In genomic region chr13:30726192-30726591, GRCh38 we compare ENCODE assay signal across 32 cellular contexts. TPM values are rescaled to one million over a fixed set of nuclear protein-coding genes. Genes with fewer than 3 reads are reported as not detected.
"Had no signal": no experiment of that assay in that cellular context is flagged by ENCODE, and none has a peak within 500 bp of the region (broad histone marks: within the 10 kb centered on the region; RNA-seq: fewer than 3 reads in every experiment).

No MANE protein-coding gene starts in this region.

- H3K9me2 ChIP-seq: SK-N-SH had no signal

- H3K27me3 ChIP-seq: SJSA1 had no signal

- H3K4me3 ChIP-seq: SJSA1 had no signal

- H3K4me1 Mint-ChIP-seq: activated naive CD4-positive, alpha-beta T cell treated with anti-CD3 and anti-CD28 coated beads, Interleukin-2, amount 10 ng/mL, durations not matched to agents 7 days and 5 days had no signal

- H3K27ac ChIP-seq: SJSA1 had no signal

- H3K4me2 ChIP-seq: SK-N-SH had no signal

- ATAC-seq: activated naive CD8-positive, alpha-beta T cell treated with anti-CD3 and anti-CD28 coated beads, Interleukin-2, amount 50 U/mL, for 24 hours; activated T-cell treated with anti-CD3 and anti-CD28 coated beads, Interleukin-2, amount 50 U/mL, for 4 hours; Panc1 had no signal

- H3K4me3 Mint-ChIP-seq: activated B cell treated with CpG ODN at 0.5 μM for 24 hours; activated CD4-positive, alpha-beta memory T cell treated with anti-CD3 and anti-CD28 coated beads for 36 hours; activated naive CD4-positive, alpha-beta T cell treated with anti-CD3 and anti-CD28 coated beads, Interleukin-2, amount 10 ng/mL, durations not matched to agents 7 days and 5 days; activated naive CD8-positive, alpha-beta T cell; activated naive CD8-positive, alpha-beta T cell treated with anti-CD3 and anti-CD28 coated beads, Interleukin-2, amount 50 U/mL, for 24 hours; activated T-cell treated with anti-CD3 and anti-CD28 coated beads, Interleukin-2, amount 50 U/mL, for 4 hours; activated T-helper 1 cell treated with anti-CD3 and anti-CD28 coated beads, Interleukin-12 subunit alpha, Interleukin-12 subunit beta, Interleukin-2, Interleukin-4 antibody, amounts not matched to agents 30 ng/mL and 10 ng/mL and 1 ng/mL, durations not matched to agents 14 hours and 24 hours and 36 hours; brain; T-helper 1 cell treated with Interleukin-12 subunit alpha and Interleukin-12 subunit beta and Interleukin-4 antibody, amounts not matched to agents 30 μg/mL and 1 μg/mL, for 36 hours; T-helper 2 cell treated with Interferon-gamma antibody and Interleukin-4, amounts not matched to agents 5 μg/mL and 100 μg/mL, for 36 hours had no signal

- FAIRE-seq: bronchial epithelial cell, TTC549 had no signal

- H3K9me3 ChIP-seq: SJSA1, SK-N-SH had no signal

- H3K9ac ChIP-seq: SK-N-SH had no signal

- H3K9me3 Mint-ChIP-seq: activated B cell treated with CpG ODN at 0.5 μM for 24 hours; activated CD4-positive, alpha-beta memory T cell treated with anti-CD3 and anti-CD28 coated beads for 36 hours; activated naive CD4-positive, alpha-beta T cell treated with anti-CD3 and anti-CD28 coated beads, Interleukin-2, amount 10 ng/mL, durations not matched to agents 7 days and 5 days; activated T-helper 1 cell treated with anti-CD3 and anti-CD28 coated beads, Interleukin-12 subunit alpha, Interleukin-12 subunit beta, Interleukin-2, Interleukin-4 antibody, amounts not matched to agents 30 ng/mL and 10 ng/mL and 1 ng/mL, durations not matched to agents 14 hours and 24 hours and 36 hours; T-helper 1 cell treated with Interleukin-12 subunit alpha and Interleukin-12 subunit beta and Interleukin-4 antibody, amounts not matched to agents 30 μg/mL and 1 μg/mL, for 36 hours; T-helper 2 cell treated with Interferon-gamma antibody and Interleukin-4, amounts not matched to agents 5 μg/mL and 100 μg/mL, for 36 hours had no signal

- H3K27me3 Mint-ChIP-seq: activated B cell treated with CpG ODN at 0.5 μM for 24 hours; activated naive CD8-positive, alpha-beta T cell; brain had no signal

- H3K27ac Mint-ChIP-seq: activated B cell treated with CpG ODN at 0.5 μM for 24 hours; activated CD4-positive, alpha-beta memory T cell treated with anti-CD3 and anti-CD28 coated beads for 36 hours; activated naive CD4-positive, alpha-beta T cell treated with anti-CD3 and anti-CD28 coated beads, Interleukin-2, amount 10 ng/mL, durations not matched to agents 7 days and 5 days; activated naive CD8-positive, alpha-beta T cell; activated naive CD8-positive, alpha-beta T cell treated with anti-CD3 and anti-CD28 coated beads, Interleukin-2, amount 50 U/mL, for 24 hours; activated T-helper 1 cell treated with anti-CD3 and anti-CD28 coated beads, Interleukin-12 subunit alpha, Interleukin-12 subunit beta, Interleukin-2, Interleukin-4 antibody, amounts not matched to agents 30 ng/mL and 10 ng/mL and 1 ng/mL, durations not matched to agents 14 hours and 24 hours and 36 hours; T-helper 1 cell treated with Interleukin-12 subunit alpha and Interleukin-12 subunit beta and Interleukin-4 antibody, amounts not matched to agents 30 μg/mL and 1 μg/mL, for 36 hours; T-helper 2 cell treated with Interferon-gamma antibody and Interleukin-4, amounts not matched to agents 5 μg/mL and 100 μg/mL, for 36 hours had no signal

- DNase-seq: activated B cell treated with CpG ODN at 0.5 μM for 24 hours; activated CD4-positive, alpha-beta memory T cell treated with anti-CD3 and anti-CD28 coated beads for 36 hours; activated CD4-positive, alpha-beta T cell treated with anti-CD3 and anti-CD28 coated beads for 4 hours; activated CD4-positive, alpha-beta T cell treated with anti-CD3 and anti-CD28 coated beads, Interleukin-2, amount 50 U/mL, for 1 hour; activated CD4-positive, CD25-positive, alpha-beta regulatory T cell treated with anti-CD3 and anti-CD28 coated beads, Interleukin-2, amount 50 U/mL, for 72 hours; activated CD8-positive, alpha-beta memory T cell treated with anti-CD3 and anti-CD28 coated beads, Interleukin-2, amount 50 U/mL, for 4 hours; activated gamma-delta T cell treated with Interleukin-2 at 50 U/mL for 16 hours; activated naive CD4-positive, alpha-beta T cell treated with anti-CD3 and anti-CD28 coated beads, Interleukin-2, amount 10 ng/mL, durations not matched to agents 7 days and 5 days; activated naive CD8-positive, alpha-beta T cell treated with anti-CD3 and anti-CD28 coated beads, Interleukin-2, amount 50 U/mL, for 24 hours; activated T-cell treated with anti-CD3 and anti-CD28 coated beads for 4 hours; activated T-cell treated with anti-CD3 and anti-CD28 coated beads, Interleukin-2, amount 50 U/mL, for 4 hours; anterior cingulate cortex; NCI-H1048; NCI-H146; NCI-H187; NCI-H2107; NCI-H2171; NCI-H510A; NCI-H526 treated with DMSO at 0.1 percent for 48 hours; NCI-H774; RPMI8226; SHP77 treated with DMSO at 0.1 percent for 48 hours; SK-N-SH had no signal

- H3K36me3 ChIP-seq: SJSA1 had no signal

- H3K4me1 ChIP-seq: SJSA1 had no signal

RNA-seq across cellular contexts. Expression of gene ALOX5AP, which starts 9.2 kb away (rescaled TPM):
- total RNA-seq: bronchial epithelial cell had no signal
